Comparison of ENCODE assay signal across 9 cellular contexts in the genomic region with DNA sequence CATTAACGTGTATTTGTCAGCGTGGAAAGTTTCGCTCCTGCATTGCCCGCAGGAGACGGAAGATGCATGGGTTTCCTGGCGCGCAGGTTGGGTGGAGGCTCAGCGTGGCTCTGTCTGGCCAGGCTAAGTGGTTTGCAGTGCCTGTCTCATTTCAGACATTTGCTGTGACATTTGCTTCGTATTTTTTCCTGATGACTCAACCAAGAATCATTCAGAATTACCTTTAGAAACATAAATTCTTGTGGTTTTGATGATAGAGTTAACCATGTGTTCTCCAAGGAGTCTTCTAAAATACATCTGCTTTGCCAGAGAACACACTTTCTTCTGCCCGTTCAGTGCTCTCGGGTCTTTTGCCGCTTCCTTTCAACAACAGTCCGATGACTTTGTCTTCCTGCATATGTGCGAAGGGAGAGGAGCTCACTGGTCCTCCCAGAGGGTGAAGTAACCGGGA.
DNase-seq lines count a peak whose midpoint lies in the region; ATAC-seq, FAIRE-seq and TF ChIP-seq lines count a peak whose summit lies in the region.
"Had no signal": no experiment of that assay in that cellular context is flagged by ENCODE, and none has a peak within 500 bp of the region (broad histone marks: within the 10 kb centered on the region; RNA-seq: fewer than 3 reads in every experiment).

No MANE protein-coding gene starts in this region.

- no peak for TF ChIP-seq CTCF in kidney (IDR thresholded peaks at IDR 0.05; ENCODE audit: borderline replicate concordance, extremely low read depth, insufficient read depth)

- FAIRE-seq in kidney (lab: Jason Lieb, UNC) = no peak

- H3K9ac ChIP-seq in kidney (ENCODE audit: low read length in 2 of 2) = no peak overlapping the region

- H3K4me1 ChIP-seq in kidney (ENCODE audit: control insufficient read depth in 1 of 2, insufficient read depth in 1 of 2, low read depth in 1 of 2, low read length in 2 of 2) = peaks cover 0 to 5% of the 10 kb centered on the region in 2 donors

- H3K27ac ChIP-seq in kidney (ENCODE audit: low read depth in 2 of 2, low read length in 2 of 2) = no peak overlapping the region
- H3K27ac ChIP-seq: neutrophil had no signal

- no peaks in the 10 kb centered on the region for H3K9me3 ChIP-seq in kidney (ENCODE audit: control insufficient read depth in 1 of 2, low read length in 2 of 2)
- H3K9me3 ChIP-seq: neutrophil had no signal

- intact Hi-C loops in kidney (cut with DNase I) = no loop called here

- H3K36me3 ChIP-seq in kidney (ENCODE audit: control insufficient read depth in 1 of 2, insufficient read depth in 2 of 2, low read length in 2 of 2) = no peaks in the 10 kb centered on the region
- H3K36me3 ChIP-seq: neutrophil had no signal

- ATAC-seq in HG02870 (IDR thresholded peaks at IDR 0.05; ENCODE audit: unreplicated experiment) = no peak
- no peak for ATAC-seq in GM18519 (IDR thresholded peaks at IDR 0.05; ENCODE audit: low FRiP score, unreplicated experiment)

- DNase-seq in Jurkat, Clone E6-1 (ENCODE audit: low read depth, low spot score) = peak; percentile 62
- peak; percentile 79 to 85 for DNase-seq in activated CD4-positive, alpha-beta T cell treated with anti-CD3 and anti-CD28 coated beads for 4 hours
- peak; percentile 32 for DNase-seq in ecto neural progenitor cell (ENCODE audit: low spot score)
- peak; percentile 47 to 56 (median 54) for DNase-seq in stimulated activated CD4-positive, alpha-beta T cell treated with anti-CD3 and anti-CD28 coated beads, TNF-alpha, amount 100 ng/mL, for 1 hour (ENCODE audit: low read depth in 3 of 3, low spot score in 1 of 3)
- no peak for DNase-seq in NCI-H446 (lab: John Stamatoyannopoulos, UW)
- DNase-seq in kidney = no peak

- H3K4me3 ChIP-seq in Jurkat, Clone E6-1 (ENCODE audit: low read length) = peak overlapping the region; percentile 53
- no peak overlapping the region for H3K4me3 ChIP-seq in kidney (ENCODE audit: low read length in 2 of 2)

Comparison
In these comparisons a context has a peak if more than half of its experiments do, and no peak if none do; other contexts are left out.
1. DNase-seq: peak in Jurkat, Clone E6-1 (single experiment), activated CD4-positive, alpha-beta T cell treated with anti-CD3 and anti-CD28 coated beads for 4 hours (2 of 2), ecto neural progenitor cell (single experiment) and stimulated activated CD4-positive, alpha-beta T cell treated with anti-CD3 and anti-CD28 coated beads, TNF-alpha, amount 100 ng/mL, for 1 hour (3 of 3); none in NCI-H446 (0 of 2) and kidney (single experiment).